ENCODE assay signal across 8 cellular contexts in genomic region chr15:75694241-75695182, GRCh38. TPM values are rescaled to one million over a fixed set of nuclear protein-coding genes. Genes with fewer than 3 reads are reported as not detected.
DNase-seq lines count a peak whose midpoint lies in the region; ATAC-seq, FAIRE-seq and TF ChIP-seq lines count a peak whose summit lies in the region.

No MANE protein-coding gene starts in this region.

- FAIRE-seq in A204.1 (lab: Jason Lieb, UNC) (peak; percentile 72), GM12878 (lab: Jason Lieb, UNC) (no peak)

- intact Hi-C loops in GM12878 (cut with micrococcal nuclease; ENCODE audit: unreplicated experiment) = no loop called here

- 0 out of 2 replicates have a peak overlapping the region, but pooled peaks have one; percentile 15 for H3K9ac ChIP-seq in GM12878 (ENCODE audit: control insufficient read depth, insufficient read depth, low read length)
- H3K9ac ChIP-seq in skeletal muscle satellite cell (ENCODE audit: low read depth, low read length) = peak overlapping the region; percentile 51

- TF ChIP-seq CTCF in GM12872 (IDR thresholded peaks at IDR 0.05; ENCODE audit: insufficient read depth, low read depth, low read length) (peak; percentile 62), GM12878 (IDR thresholded peaks at IDR 0.05 in 2 of 3, conservative IDR thresholded peaks at IDR 0.05 in 1 of 3; ENCODE audit: control insufficient read depth in 2 of 3, extremely low read depth in 1 of 3, insufficient read depth in 1 of 3, low read depth in 3 of 3, low read length in 3 of 3) (peak in 2 of 3 experiments; percentile 25 to 55; a peak in 4 of 6 replicates)

- peak; percentile 35 for DNase-seq in NCI-H510A (lab: John Stamatoyannopoulos, UW)
- DNase-seq in GM12878 (ENCODE audit: low read depth, low spot score) = no peak
- DNase-seq in iPS-NIHi7 (ENCODE audit: extremely low spot score) = peak; percentile 71

- CTCF ChIA-PET in GM12878 (lab: Yijun Ruan, JAX) = interaction anchor here (1.4 to 2.1 kb wide), 4 partner anchors 9 to 108 kb away, joined by 3 to 12 read pairs (median 6); a partner anchor contains a TSS

- no peak for TF ChIP-seq EP300 in GM12878 (IDR thresholded peaks at IDR 0.05; ENCODE audit: borderline replicate concordance in 1 of 2, control insufficient read depth in 1 of 2, low read depth in 2 of 2, low read length in 2 of 2)

- H3K36me3 ChIP-seq in GM12878 (ENCODE audit: control insufficient read depth in 2 of 2, insufficient read depth in 2 of 2, low read length in 1 of 2) = no peaks in the 10 kb centered on the region
- H3K36me3 ChIP-seq in skeletal muscle satellite cell (ENCODE audit: insufficient read depth, low read length) = no peaks in the 10 kb centered on the region

- H3K4me2 ChIP-seq in GM12878 (ENCODE audit: control insufficient read depth, insufficient read depth) (peak overlapping the region; percentile 50), skeletal muscle satellite cell (ENCODE audit: low read length) (peak overlapping the region; percentile 78)

- peak overlapping the region; percentile 70 for H3K27ac ChIP-seq in GM12878 (ENCODE audit: control insufficient read depth, insufficient read depth)

- no TSS peak for BruUV-seq in GM12878 (replicated peaks; lab: Mats Ljungman, UMichigan)

- H3K27me3 ChIP-seq in GM12878 (replicated peaks in 1 of 2; ENCODE audit: control insufficient read depth in 2 of 2, insufficient read depth in 2 of 2, low read length in 1 of 2) (no peaks in the 10 kb centered on the region), skeletal muscle satellite cell (ENCODE audit: control insufficient read depth, insufficient read depth, low read length) (no peaks in the 10 kb centered on the region)

- TF ChIP-seq RAD21 in GM12878 (IDR thresholded peaks at IDR 0.05; ENCODE audit: insufficient read depth, low read depth, low read length) = no peak

- no peaks in the 10 kb centered on the region for H3K79me2 ChIP-seq in GM12878 (ENCODE audit: control insufficient read depth, insufficient read depth, low read length)

- no peak for TF ChIP-seq POLR2A in GM12878 (IDR thresholded peaks at IDR 0.05; ENCODE audit: low read depth, low read length)

- 88% methylated on average over 20 of the region's 20 CpGs for WGBS in GM12878 (ENCODE audit: insufficient coverage, insufficient replicate concordance, low lambda C conversion rate, missing lambda C conversion rate)

- in situ Hi-C loops in GM12878 (cut with MboI) = no loop called here

- POLR2A ChIA-PET in GM12878 (lab: Charles Lee) = interaction anchor here (0.6 to 1.0 kb wide), 2 partner anchors 30 to 566 kb away, joined by 3 read pairs; no protein-coding TSS in a partner anchor

- H3K9me3 ChIP-seq in GM12878 (replicated peaks; ENCODE audit: control insufficient read depth, insufficient read depth, low read length) = no peaks in the 10 kb centered on the region
- no peaks in the 10 kb centered on the region for H3K9me3 ChIP-seq in skeletal muscle satellite cell (replicated peaks; ENCODE audit: low read length)

- RAD21 ChIA-PET in GM12878 (lab: Charles Lee; ENCODE audit: unreplicated experiment) = interaction anchor here (1.2 to 1.6 kb wide), 4 partner anchors 23 to 243 kb away, joined by 3 to 6 read pairs (median 3); partner anchors contain the start of gene SIN3A

- peaks cover 38% of the 10 kb centered on the region for H3K4me1 ChIP-seq in GM12878 (ENCODE audit: control insufficient read depth, insufficient read depth, low read length)
- H3K4me1 ChIP-seq in skeletal muscle satellite cell (ENCODE audit: control insufficient read depth, insufficient read depth, low read length) = peaks cover 24% of the 10 kb centered on the region

- no peaks in the 10 kb centered on the region for H4K20me1 ChIP-seq in GM12878 (ENCODE audit: control insufficient read depth, insufficient read depth)

- SMC1A ChIA-PET in GM12878 (lab: Charles Lee; ENCODE audit: uncharacterized antibody, unreplicated experiment) = interaction anchor here (0.9 to 2.7 kb wide), 2 partner anchors 29 to 115 kb away, joined by 3 to 11 read pairs; partner anchors contain the start of gene PTPN9

- no peak for ATAC-seq in GM12878
- no peak for ATAC-seq in GM19351 (IDR thresholded peaks at IDR 0.05; ENCODE audit: unreplicated experiment)
- ATAC-seq in GM21825 (IDR thresholded peaks at IDR 0.05; ENCODE audit: unreplicated experiment) = no peak

- H3K4me3 ChIP-seq in GM12878 = no peak overlapping the region
- H3K4me3 ChIP-seq in skeletal muscle satellite cell (ENCODE audit: low read length) = peak overlapping the region; percentile 26

- H2AFZ ChIP-seq in GM12878 (ENCODE audit: control insufficient read depth, low read depth, low read length) = peak overlapping the region; percentile 77

TF ChIP-seq in GM12878, 131 proteins besides CTCF, POLR2A, EP300 and RAD21 (continues in another document):
- TF ChIP-seq EED (IDR thresholded peaks at IDR 0.05; ENCODE audit: low read depth) (peak; percentile 42; the same call in 1 of the 2 replicates), TCF12 (IDR thresholded peaks at IDR 0.05; ENCODE audit: low read depth, low read length) (0 out of 2 replicates have a peak, but pooled peaks have one; percentile 37), EGR1 (IDR thresholded peaks at IDR 0.05; ENCODE audit: borderline replicate concordance in 1 of 2, low read depth in 2 of 2, low read length in 2 of 2) (peak; percentile 35 to 96), WRNIP1 (IDR thresholded peaks at IDR 0.05; ENCODE audit: borderline replicate concordance, low read depth, low read length) (no peak), USF1 (IDR thresholded peaks at IDR 0.05; ENCODE audit: borderline replicate concordance, extremely low read length, insufficient read depth, low read depth, low read length) (no peak)

RNA-seq across cellular contexts. Expression of gene CSPG4, which starts 18.1 kb away (rescaled TPM):
- 2.2 and 2.5 TPM in 2 replicates for total RNA-seq in GM12878 (2013; cell fraction: nucleolus; rRNA removed)
- total RNA-seq in GM12878 (2014; rRNA removed) (1.9 and 2.2 TPM in 2 replicates), GM12878 (2014; rRNA removed; fragmentation: Illumina TruSeq; extraction: Trizol) (0.74 and 0.81 TPM in 2 replicates), GM12878 (2021) (2.0 and 2.2 TPM in 2 replicates)
- polyA plus RNA-seq in GM12878 (2011; ENCODE audit: low read depth) = 0.13 TPM
- polyA plus RNA-seq in GM12878 (2011; rRNA removed) (0.06 and 0.15 TPM in 2 replicates), GM12878 (2014; fragmentation: Illumina TruSeq; extraction: Trizol) (0.10 and 0.25 TPM in 2 replicates), GM12878 (2014; fragmentation: Nextera tagmentation; extraction: Ambion mirVana) (under 1 TPM; 0.02 to 0.03 TPM), GM12878 (2014; rRNA removed) (0.96 and 1.3 TPM in 2 replicates), GM12878 (2016; fragmentation: Nextera tagmentation; extraction: Ambion mirVana) (under 1 TPM; 0.72 to 0.95 TPM)
- 0.18 and 0.27 TPM in 2 replicates for polyA plus RNA-seq in GM12878 (2011; cell fraction: cytosol; rRNA removed)
- 1.2 and 1.3 TPM in 2 replicates for polyA plus RNA-seq in GM12878 (2011; cell fraction: nucleus; rRNA removed)
- polyA plus RNA-seq in GM12878 (2012) = 0.46 and 0.49 TPM in 2 replicates
- polyA minus RNA-seq in GM12878 (2011; rRNA and poly(A)+ RNA removed) = 0.37 and 0.82 TPM in 2 replicates
- polyA minus RNA-seq in GM12878 (2011; cell fraction: cytosol; rRNA and poly(A)+ RNA removed) = 0.67 and 0.73 TPM in 2 replicates
- 0.73 and 1.2 TPM in 2 replicates for polyA minus RNA-seq in GM12878 (2011; cell fraction: nucleus; rRNA and poly(A)+ RNA removed)
- 7.6 and 13.1 TPM in 2 replicates for total RNA-seq in skeletal muscle satellite cell (2012; rRNA removed)

RNA-seq across cellular contexts. Expression of gene SNX33, which starts 46.8 kb away (rescaled TPM):
- total RNA-seq in GM12878 (2013; cell fraction: nucleolus; rRNA removed) = 4.5 and 4.6 TPM in 2 replicates
- 0.45 and 0.76 TPM in 2 replicates for total RNA-seq in GM12878 (2014; rRNA removed)
- total RNA-seq in GM12878 (2014; rRNA removed; fragmentation: Illumina TruSeq; extraction: Trizol) = 0.18 and 0.40 TPM in 2 replicates
- 0.85 and 1.1 TPM in 2 replicates for total RNA-seq in GM12878 (2021)
- 0.25 TPM for polyA plus RNA-seq in GM12878 (2011; ENCODE audit: low read depth)
- polyA plus RNA-seq in GM12878 (2011; rRNA removed) = 1.1 and 1.9 TPM in 2 replicates
- polyA plus RNA-seq in GM12878 (2011; cell fraction: cytosol; rRNA removed) = 2.1 and 2.3 TPM in 2 replicates
- 4.0 and 5.1 TPM in 2 replicates for polyA plus RNA-seq in GM12878 (2011; cell fraction: nucleus; rRNA removed)
- polyA plus RNA-seq in GM12878 (2012) = 0.91 and 0.95 TPM in 2 replicates
- polyA plus RNA-seq in GM12878 (2014; fragmentation: Illumina TruSeq; extraction: Trizol) = 0.40 and 0.59 TPM in 2 replicates
- polyA plus RNA-seq in GM12878 (2014; fragmentation: Nextera tagmentation; extraction: Ambion mirVana) = under 1 TPM; 0.13 to 0.14 TPM
- 0.71 and 0.83 TPM in 2 replicates for polyA plus RNA-seq in GM12878 (2014; rRNA removed)
- polyA plus RNA-seq in GM12878 (2016; fragmentation: Nextera tagmentation; extraction: Ambion mirVana) = under 1 TPM; 0.51 to 0.78 TPM
- polyA minus RNA-seq in GM12878 (2011; rRNA and poly(A)+ RNA removed) = 3.7 and 6.0 TPM in 2 replicates
- 1.6 TPM in 2 replicates for polyA minus RNA-seq in GM12878 (2011; cell fraction: cytosol; rRNA and poly(A)+ RNA removed)
- 2.7 and 4.2 TPM in 2 replicates for polyA minus RNA-seq in GM12878 (2011; cell fraction: nucleus; rRNA and poly(A)+ RNA removed)
- total RNA-seq in skeletal muscle satellite cell (2012; rRNA removed) = 15.2 and 16.8 TPM in 2 replicates

RNA-seq across cellular contexts. Expression of gene IMP3, which starts 54.5 kb away (rescaled TPM):
- total RNA-seq in GM12878 (2013; cell fraction: nucleolus; rRNA removed) = 50.0 and 72.4 TPM in 2 replicates
- total RNA-seq in GM12878 (2014; rRNA removed) = 123 and 124 TPM in 2 replicates
- 47.4 and 53.0 TPM in 2 replicates for total RNA-seq in GM12878 (2014; rRNA removed; fragmentation: Illumina TruSeq; extraction: Trizol)
- 88.3 and 96.2 TPM in 2 replicates for total RNA-seq in GM12878 (2021)
- polyA plus RNA-seq in GM12878 (2011; ENCODE audit: low read depth) = 29.3 TPM
- polyA plus RNA-seq in GM12878 (2011; rRNA removed) = 66.6 and 74.2 TPM in 2 replicates
- 102 and 121 TPM in 2 replicates for polyA plus RNA-seq in GM12878 (2011; cell fraction: cytosol; rRNA removed)
- polyA plus RNA-seq in GM12878 (2011; cell fraction: nucleus; rRNA removed) = 71.5 and 89.8 TPM in 2 replicates
- 62.8 and 64.4 TPM in 2 replicates for polyA plus RNA-seq in GM12878 (2012)
- 35.1 and 36.9 TPM in 2 replicates for polyA plus RNA-seq in GM12878 (2014; fragmentation: Illumina TruSeq; extraction: Trizol)
- 10 to 100 TPM; 13.3 to 34.9 TPM for polyA plus RNA-seq in GM12878 (2014; fragmentation: Nextera tagmentation; extraction: Ambion mirVana)
- 115 and 123 TPM in 2 replicates for polyA plus RNA-seq in GM12878 (2014; rRNA removed)
- polyA plus RNA-seq in GM12878 (2016; fragmentation: Nextera tagmentation; extraction: Ambion mirVana) = 100 to 1,000 TPM; 204 to 208 TPM
- polyA minus RNA-seq in GM12878 (2011; rRNA and poly(A)+ RNA removed) = 16.2 and 18.3 TPM in 2 replicates
- 21.6 and 28.9 TPM in 2 replicates for polyA minus RNA-seq in GM12878 (2011; cell fraction: cytosol; rRNA and poly(A)+ RNA removed)
- polyA minus RNA-seq in GM12878 (2011; cell fraction: nucleus; rRNA and poly(A)+ RNA removed) = 30.7 and 54.2 TPM in 2 replicates
- total RNA-seq in skeletal muscle satellite cell (2012; rRNA removed) = 130 and 165 TPM in 2 replicates
